In genomic region chr17:45775576-45776011, GRCh38 we compare ENCODE assay signal across 1 cellular context.
TF ChIP-seq lines count a peak whose summit lies in the region.

No MANE protein-coding gene starts in this region.

TF ChIP-seq in SK-N-SH, 30 proteins besides CTCF, POLR2A, EP300 and RAD21 (continued from another document):
- no peak for TF ChIP-seq REST (IDR thresholded peaks at IDR 0.05; ENCODE audit: low read depth, low read length)
- no peak for TF ChIP-seq YY1 (IDR thresholded peaks at IDR 0.05; ENCODE audit: low read depth)
- 0 out of 2 replicates have a peak, but pooled peaks have one; percentile 53 for TF ChIP-seq FOXJ3 (CRISPR knock-in tag; IDR thresholded peaks at IDR 0.05)
- TF ChIP-seq TAF1 (IDR thresholded peaks at IDR 0.05; ENCODE audit: borderline replicate concordance, low read depth, low read length), result no peak
- no peak for TF ChIP-seq ELF1 (IDR thresholded peaks at IDR 0.05)
- TF ChIP-seq MXI1 (IDR thresholded peaks at IDR 0.05; ENCODE audit: low read depth, low read length), result no peak
- no peak for TF ChIP-seq RXRA (IDR thresholded peaks at IDR 0.05; ENCODE audit: borderline replicate concordance, low read depth)
- no peak for TF ChIP-seq USF1 (IDR thresholded peaks at IDR 0.05; ENCODE audit: borderline replicate concordance, low read depth)
- TF ChIP-seq IRF3 (IDR thresholded peaks at IDR 0.05; ENCODE audit: low read depth, low read length), result no peak
- no peak for TF ChIP-seq FOXM1 (IDR thresholded peaks at IDR 0.05; ENCODE audit: low read depth)
- TF ChIP-seq CHD2 (IDR thresholded peaks at IDR 0.05; ENCODE audit: low read length, partially characterized antibody), result no peak
- TF ChIP-seq TEAD4 (IDR thresholded peaks at IDR 0.05; ENCODE audit: borderline replicate concordance, insufficient read depth), result no peak
- no peak for TF ChIP-seq JUND (IDR thresholded peaks at IDR 0.05)
- TF ChIP-seq EZH2phosphoT487 (IDR thresholded peaks at IDR 0.05; ENCODE audit: borderline replicate concordance, low read depth), result no peak
- no peak for TF ChIP-seq MEF2A (IDR thresholded peaks at IDR 0.05; ENCODE audit: borderline replicate concordance, low read depth)
- peak; percentile 77 for TF ChIP-seq TCF12 (IDR thresholded peaks at IDR 0.05)
- peak; percentile 89 for TF ChIP-seq RCOR1 (IDR thresholded peaks at IDR 0.05; ENCODE audit: low read length)
- TF ChIP-seq GABPA (IDR thresholded peaks at IDR 0.05; ENCODE audit: low read depth), result no peak
- peak; percentile 34; the same call in 1 of the 2 replicates for TF ChIP-seq POLR2AphosphoS5 (IDR thresholded peaks at IDR 0.05; ENCODE audit: low read depth, low read length)
- TF ChIP-seq NRF1 (IDR thresholded peaks at IDR 0.05; ENCODE audit: low read depth, low read length), result no peak
- TF ChIP-seq PBX3 (IDR thresholded peaks at IDR 0.05), result no peak
- TF ChIP-seq SIN3A (IDR thresholded peaks at IDR 0.05; ENCODE audit: borderline replicate concordance, low read depth, low read length), result no peak
- no peak for TF ChIP-seq USF2 (IDR thresholded peaks at IDR 0.05; ENCODE audit: borderline replicate concordance, low read depth, low read length)
